ENCODE assay signal across 14 cellular contexts in genomic region chr21:35179990-35180557, GRCh38.
DNase-seq lines count a peak whose midpoint lies in the region; ATAC-seq and TF ChIP-seq lines count a peak whose summit lies in the region.
"Had no signal": no experiment of that assay in that cellular context is flagged by ENCODE, and none has a peak within 500 bp of the region (broad histone marks: within the 10 kb centered on the region; RNA-seq: fewer than 3 reads in every experiment).

No MANE protein-coding gene starts in this region.

- H3K27ac ChIP-seq in breast epithelium, result no peak overlapping the region
- peak overlapping the region; percentile 83 for H3K27ac ChIP-seq in PC-3 (ENCODE audit: low read length)
- H3K27ac ChIP-seq in fibroblast of lung (ENCODE audit: insufficient read depth, low read length), result no peak overlapping the region
- H3K27ac ChIP-seq: SJSA1 had no signal

- peak; percentile 72 for DNase-seq in MCF 10A (ENCODE audit: unreplicated experiment)
- DNase-seq in breast epithelium (ENCODE audit: low spot score in 2 of 2), result no peak
- peak; percentile 91 for DNase-seq in PC-3
- DNase-seq in fibroblast of lung (ENCODE audit: low read depth in 2 of 2), result peak; percentile 78 to 96
- no peak for DNase-seq in NCI-H748 (lab: John Stamatoyannopoulos, UW; ENCODE audit: unreplicated experiment)
- DNase-seq in NCI-H2227 (lab: John Stamatoyannopoulos, UW; ENCODE audit: unreplicated experiment), result no peak
- DNase-seq in sciatic nerve (ENCODE audit: low spot score), result no peak
- DNase-seq in stimulated activated naive CD4-positive, alpha-beta T cell treated with Interleukin-2 at 50 U/mL for 16 hours (lab: John Stamatoyannopoulos, UW), result no peak
- DNase-seq: activated CD4-positive, alpha-beta T cell treated with anti-CD3 and anti-CD28 coated beads for 1 hour; effector memory CD8-positive, alpha-beta T cell; naive thymus-derived CD4-positive, alpha-beta T cell; NCI-H2029 treated with DMSO at 0.1 percent for 48 hours had no signal

- H3K4me2 ChIP-seq in PC-3 (ENCODE audit: low read length) (no peak overlapping the region), fibroblast of lung (ENCODE audit: extremely low read depth, insufficient read depth, low read length) (no peak overlapping the region)

- BruUV-seq in MCF 10A (replicated peaks; lab: Mats Ljungman, UMichigan) (no TSS peak), PC-3 (replicated peaks; lab: Mats Ljungman, UMichigan) (no TSS peak)

- no peaks in the 10 kb centered on the region for H3K36me3 ChIP-seq in breast epithelium
- peaks cover 3% of the 10 kb centered on the region; the same call in 1 of the 2 replicates for H3K36me3 ChIP-seq in PC-3 (ENCODE audit: low read depth, low read length)
- H3K36me3 ChIP-seq in fibroblast of lung (ENCODE audit: control insufficient read depth, insufficient read depth, low read length), result no peaks in the 10 kb centered on the region
- H3K36me3 ChIP-seq: SJSA1 had no signal

- H3K4me1 Mint-ChIP-seq in MCF 10A (ENCODE audit: insufficient read depth, unreplicated experiment), result peaks cover 11% of the 10 kb centered on the region
- H3K4me1 Mint-ChIP-seq: CD14-positive monocyte had no signal

- no peaks in the 10 kb centered on the region for H3K36me3 Mint-ChIP-seq in MCF 10A (ENCODE audit: insufficient read depth, unreplicated experiment)

- peaks cover 20% of the 10 kb centered on the region for H3K9me3 Mint-ChIP-seq in MCF 10A (ENCODE audit: unreplicated experiment)
- H3K9me3 Mint-ChIP-seq: effector memory CD8-positive, alpha-beta T cell had no signal

- CTCF ChIA-PET in MCF 10A (lab: Yijun Ruan, JAX) (interaction anchor here (0.7 kb wide), 1 partner anchor 493 kb away, joined by 3 read pairs; no protein-coding TSS in a partner anchor), PC-3 (lab: Charles Lee) (no interaction called here)

- no peak overlapping the region for H3K4me3 Mint-ChIP-seq in MCF 10A (ENCODE audit: unreplicated experiment)
- H3K4me3 Mint-ChIP-seq: CD14-positive monocyte; effector memory CD8-positive, alpha-beta T cell; naive thymus-derived CD4-positive, alpha-beta T cell had no signal

- H3K9me3 ChIP-seq in breast epithelium, result no peaks in the 10 kb centered on the region
- peaks cover 4% of the 10 kb centered on the region; the same call in 1 of the 2 replicates for H3K9me3 ChIP-seq in PC-3 (ENCODE audit: low read length)
- no peaks in the 10 kb centered on the region for H3K9me3 ChIP-seq in fibroblast of lung (ENCODE audit: control insufficient read depth, insufficient read depth, low read depth, low read length)
- H3K9me3 ChIP-seq: SJSA1 had no signal

- no peak overlapping the region for H3K9ac ChIP-seq in PC-3 (ENCODE audit: low read length)
- H3K9ac ChIP-seq in fibroblast of lung (ENCODE audit: insufficient read depth, low read length), result no peak overlapping the region

- H2AFZ ChIP-seq in PC-3 (ENCODE audit: low read length) (no peak overlapping the region), fibroblast of lung (ENCODE audit: low read length) (no peak overlapping the region)

- H3K9me2 ChIP-seq in PC-3 (replicated peaks; ENCODE audit: low read length), result no peaks in the 10 kb centered on the region

- TF ChIP-seq CTCF in MCF 10A (IDR thresholded peaks at IDR 0.05; ENCODE audit: unreplicated experiment), result no peak
- no peak for TF ChIP-seq CTCF in breast epithelium (IDR thresholded peaks at IDR 0.05)
- TF ChIP-seq CTCF in PC-3 (conservative IDR thresholded peaks at IDR 0.05; ENCODE audit: low read depth, low read length), result no peak
- TF ChIP-seq CTCF in fibroblast of lung (conservative IDR thresholded peaks at IDR 0.05 in 1 of 2, IDR thresholded peaks at IDR 0.05 in 1 of 2; ENCODE audit: low read depth in 1 of 2, low read length in 2 of 2), result no peak

- peak; percentile 78 for ATAC-seq in PC-3
- no peak for ATAC-seq in sciatic nerve
- ATAC-seq: effector memory CD8-positive, alpha-beta T cell; naive thymus-derived CD4-positive, alpha-beta T cell had no signal

- intact Hi-C loops in MCF 10A (cut with micrococcal nuclease) (no loop called here), breast epithelium (cut with DNase I; ENCODE audit: low total_unique reads) (no loop called here), PC-3 (cut with micrococcal nuclease) (no loop called here), sciatic nerve (cut with DNase I) (no loop called here)

- H3F3A ChIP-seq in PC-3 (ENCODE audit: low read length, unreplicated experiment), result no peaks in the 10 kb centered on the region

- no peak for TF ChIP-seq POLR2A in breast epithelium (IDR thresholded peaks at IDR 0.05)

- no peaks in the 10 kb centered on the region for H3K79me2 ChIP-seq in PC-3 (ENCODE audit: low read length)
- H3K79me2 ChIP-seq in fibroblast of lung (ENCODE audit: control insufficient read depth, insufficient read depth, low read length), result no peaks in the 10 kb centered on the region

- H3K27ac Mint-ChIP-seq in MCF 10A (ENCODE audit: low read depth, unreplicated experiment), result no peak overlapping the region
- H3K27ac Mint-ChIP-seq: CD14-positive monocyte; effector memory CD8-positive, alpha-beta T cell had no signal

- H3K27me3 Mint-ChIP-seq in MCF 10A (ENCODE audit: insufficient read depth, unreplicated experiment), result no peaks in the 10 kb centered on the region

- H3K4me1 ChIP-seq in breast epithelium (no peaks in the 10 kb centered on the region), PC-3 (ENCODE audit: insufficient read depth, low read length) (peaks cover 25% of the 10 kb centered on the region), fibroblast of lung (ENCODE audit: control insufficient read depth, extremely low read depth, insufficient read depth, low read length) (peaks cover 9% of the 10 kb centered on the region)
- H3K4me1 ChIP-seq: SJSA1 had no signal

- H3K27me3 ChIP-seq in breast epithelium (no peaks in the 10 kb centered on the region), PC-3 (ENCODE audit: low read length) (no peaks in the 10 kb centered on the region), fibroblast of lung (ENCODE audit: control insufficient read depth, insufficient read depth, low read length) (no peaks in the 10 kb centered on the region)
- H3K27me3 ChIP-seq: SJSA1 had no signal

- H4K20me1 ChIP-seq in PC-3 (ENCODE audit: low read length), result no peaks in the 10 kb centered on the region
- no peaks in the 10 kb centered on the region for H4K20me1 ChIP-seq in fibroblast of lung (ENCODE audit: control insufficient read depth, extremely low read depth, insufficient read depth, low read length)

- POLR2A ChIA-PET in MCF 10A (lab: Yijun Ruan, JAX) (interaction anchor here (1.0 kb wide), 1 partner anchor 12 kb away, joined by 3 read pairs; no protein-coding TSS in a partner anchor), PC-3 (lab: Charles Lee; ENCODE audit: unreplicated experiment) (no interaction called here)

- no peak overlapping the region for H3K4me3 ChIP-seq in breast epithelium
- H3K4me3 ChIP-seq in PC-3 (ENCODE audit: low read length), result no peak overlapping the region
- H3K4me3 ChIP-seq in fibroblast of lung (replicated peaks in 1 of 4; ENCODE audit: control extremely low read depth in 1 of 4, insufficient read depth in 1 of 4, low read depth in 3 of 4, low read length in 4 of 4), result no peak overlapping the region
- H3K4me3 ChIP-seq: SJSA1 had no signal

Comparison
In these comparisons a context has a peak if more than half of its experiments do, and no peak if none do; other contexts are left out.
1. DNase-seq: peak in MCF 10A (single experiment), PC-3 (single experiment) and fibroblast of lung (2 of 2); none in breast epithelium (0 of 2), NCI-H748 (single experiment), NCI-H2227 (single experiment), sciatic nerve (single experiment) and stimulated activated naive CD4-positive, alpha-beta T cell treated with Interleukin-2 at 50 U/mL for 16 hours (single experiment).